Comparison of ENCODE assay signal across 30 cellular contexts in the genomic region with DNA sequence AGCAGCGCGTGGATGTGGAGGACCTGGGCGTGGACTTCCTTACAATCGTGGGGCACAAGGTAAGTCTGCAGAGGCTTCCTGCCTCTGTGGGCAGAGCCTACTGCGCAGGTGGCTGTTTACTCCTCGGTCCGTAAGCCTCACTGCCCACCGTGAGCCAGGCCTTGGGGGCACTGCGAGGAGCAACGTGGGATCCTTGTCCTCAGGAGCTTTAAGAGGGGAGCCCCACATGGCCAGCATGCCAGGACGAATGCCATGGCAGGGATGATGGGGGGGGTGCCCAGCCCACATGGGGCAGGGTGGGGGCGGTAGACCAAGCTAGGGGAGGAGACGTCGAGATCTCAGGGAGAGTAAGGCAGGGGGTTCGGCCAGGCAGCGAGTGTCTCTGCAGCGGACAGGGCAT. TPM values are rescaled to one million over a fixed set of nuclear protein-coding genes. Genes with fewer than 3 reads are reported as not detected.
"Had no signal": no experiment of that assay in that cellular context is flagged by ENCODE, and none has a peak within 500 bp of the region (broad histone marks: within the 10 kb centered on the region; RNA-seq: fewer than 3 reads in every experiment).

No MANE protein-coding gene starts in this region.

- H3K4me3 Mint-ChIP-seq: activated B cell treated with CpG ODN at 0.5 μM for 24 hours; activated naive CD8-positive, alpha-beta T cell; brain; effector memory CD8-positive, alpha-beta T cell; nephron; stimulated activated memory B cell treated with anti-CD40 and anti-IgM and Interleukin-4, amounts not matched to agents 10 μg/mL and 1 μg/mL and 100 μg/mL, for 72 hours; stimulated activated naive CD8-positive, alpha-beta T cell treated with anti-CD3 and anti-CD28 coated beads, Interleukin-15, amount 100 ng/mL, for 72 hours; T-helper 2 cell treated with Interferon-gamma antibody and Interleukin-4, amounts not matched to agents 5 μg/mL and 100 μg/mL, for 36 hours had no signal

- H3K4me2 ChIP-seq: hepatocyte had no signal

- H3K4me3 ChIP-seq: adrenal gland, ascending aorta, cardiac muscle cell, coronary artery, gastroesophageal sphincter, hepatocyte, sigmoid colon, suprapubic skin, uterus had no signal

- H3K9me3 Mint-ChIP-seq: effector memory CD8-positive, alpha-beta T cell; stimulated activated memory B cell treated with anti-CD40 and anti-IgM and Interleukin-4, amounts not matched to agents 10 μg/mL and 1 μg/mL and 100 μg/mL, for 72 hours; stimulated activated naive CD8-positive, alpha-beta T cell treated with anti-CD3 and anti-CD28 coated beads, Interleukin-15, amount 100 ng/mL, for 72 hours; T-helper 2 cell treated with Interferon-gamma antibody and Interleukin-4, amounts not matched to agents 5 μg/mL and 100 μg/mL, for 36 hours had no signal

- H3K27me3 ChIP-seq: adrenal gland, ascending aorta, cardiac muscle cell, gastroesophageal sphincter, hepatocyte, sigmoid colon, suprapubic skin, uterus had no signal

- H3K9me3 ChIP-seq: adrenal gland, ascending aorta, gastroesophageal sphincter, sigmoid colon, suprapubic skin, uterus had no signal

- H3K4me1 ChIP-seq: adrenal gland, ascending aorta, gastroesophageal sphincter, suprapubic skin, uterus had no signal

- H3K36me3 ChIP-seq: cardiac muscle cell, uterus had no signal

- H3K4me1 Mint-ChIP-seq: nephron had no signal

- H2AFZ ChIP-seq: hepatocyte had no signal

- H3K27ac ChIP-seq: adrenal gland, ascending aorta, cardiac muscle cell, coronary artery, gastroesophageal sphincter, hepatocyte, sigmoid colon, suprapubic skin, uterus had no signal

- H3K27ac Mint-ChIP-seq: activated B cell treated with CpG ODN at 0.5 μM for 24 hours; activated naive CD8-positive, alpha-beta T cell; effector memory CD8-positive, alpha-beta T cell; nephron; progenitor cell of endocrine pancreas; stimulated activated memory B cell treated with anti-CD40 and anti-IgM and Interleukin-4, amounts not matched to agents 10 μg/mL and 1 μg/mL and 100 μg/mL, for 72 hours; stimulated activated naive CD8-positive, alpha-beta T cell treated with anti-CD3 and anti-CD28 coated beads, Interleukin-15, amount 100 ng/mL, for 72 hours; T-helper 2 cell treated with Interferon-gamma antibody and Interleukin-4, amounts not matched to agents 5 μg/mL and 100 μg/mL, for 36 hours had no signal

- H3K79me2 ChIP-seq: hepatocyte had no signal

- ATAC-seq: effector memory CD8-positive, alpha-beta T cell; gastroesophageal sphincter; left ventricle myocardium superior; stimulated activated memory B cell treated with anti-CD40 and anti-IgM and Interleukin-4, amounts not matched to agents 10 μg/mL and 1 μg/mL and 100 μg/mL, for 72 hours; stimulated activated naive CD8-positive, alpha-beta T cell treated with anti-CD3 and anti-CD28 coated beads, Interleukin-15, amount 100 ng/mL, for 72 hours had no signal

- FAIRE-seq: small intestine had no signal

- DNase-seq: activated B cell treated with CpG ODN at 0.5 μM for 24 hours; activated CD4-positive, alpha-beta T cell treated with anti-CD3 and anti-CD28 coated beads, Interleukin-2, amount 50 U/mL, for 1 hour; activated naive CD4-positive, alpha-beta T cell; cerebellar nuclear complex; effector memory CD8-positive, alpha-beta T cell; erythroblast; islet precursor cell; left ventricle myocardium superior; sigmoid colon; small intestine; stimulated activated CD4-positive, alpha-beta T cell treated with anti-CD3 and anti-CD28 coated beads, Interleukin-1b, Interleukin-23, amount 100 ng/mL, for 48 hours; stimulated activated CD4-positive, alpha-beta T cell treated with anti-CD3 and anti-CD28 coated beads, Interleukin-4, amount 100 ng/mL, for 4 hours; stimulated activated CD8-positive, alpha-beta memory T cell treated with anti-CD3 and anti-CD28 coated beads, Interleukin-4, amount 100 ng/mL, for 48 hours; stimulated activated naive CD8-positive, alpha-beta T cell treated with anti-CD3 and anti-CD28 coated beads, Interleukin-15, amount 100 ng/mL, for 72 hours; trophoblast cell; uterus had no signal

- H3K27me3 Mint-ChIP-seq: activated B cell treated with CpG ODN at 0.5 μM for 24 hours; activated naive CD8-positive, alpha-beta T cell; brain; effector memory CD8-positive, alpha-beta T cell; progenitor cell of endocrine pancreas; stimulated activated memory B cell treated with anti-CD40 and anti-IgM and Interleukin-4, amounts not matched to agents 10 μg/mL and 1 μg/mL and 100 μg/mL, for 72 hours; stimulated activated naive CD8-positive, alpha-beta T cell treated with anti-CD3 and anti-CD28 coated beads, Interleukin-15, amount 100 ng/mL, for 72 hours had no signal

RNA-seq across cellular contexts. Expression of a gene that starts 18.0 kb away (rescaled TPM):
- total RNA-seq: ascending aorta, left ventricle myocardium superior, lung microvascular endothelial cell had no signal

RNA-seq across cellular contexts. Expression of a gene that starts 56.3 kb away (rescaled TPM):
- total RNA-seq: activated B cell treated with CpG ODN at 0.5 μM for 24 hours, hepatocyte, lung microvascular endothelial cell had no signal
